13 cellular contexts compared by ENCODE assay signal in genomic region chr12:51855586-51856428, GRCh38. TPM values are rescaled to one million over a fixed set of nuclear protein-coding genes. Genes with fewer than 3 reads are reported as not detected.
DNase-seq lines count a peak whose midpoint lies in the region; ATAC-seq, FAIRE-seq and TF ChIP-seq lines count a peak whose summit lies in the region.
"Had no signal": no experiment of that assay in that cellular context is flagged by ENCODE, and none has a peak within 500 bp of the region (broad histone marks: within the 10 kb centered on the region; RNA-seq: fewer than 3 reads in every experiment).

No MANE protein-coding gene starts in this region.

- CTCF ChIA-PET in A549 (lab: Yijun Ruan, JAX) = interaction anchor here (0.8 to 2.5 kb wide), 2 partner anchors 19 to 32 kb away, joined by 3 to 16 read pairs; no protein-coding TSS in a partner anchor

- ATAC-seq in A549 (peak; percentile 26 to 71; a peak in 4 of 6 replicates), GM18520 (IDR thresholded peaks at IDR 0.05; ENCODE audit: unreplicated experiment) (no peak), HG03571 (IDR thresholded peaks at IDR 0.05; ENCODE audit: unreplicated experiment) (no peak)
- ATAC-seq: stimulated activated naive CD8-positive, alpha-beta T cell treated with anti-CD3 and anti-CD28 coated beads, Interleukin-15, Interleukin-2, amounts not matched to agents 100 U/mL and 50 U/mL, for 24 hours had no signal

- no peak for TF ChIP-seq CTCF in A549 (IDR thresholded peaks at IDR 0.05)
- TF ChIP-seq CTCF in fibroblast of pulmonary artery (IDR thresholded peaks at IDR 0.05; ENCODE audit: low read length, missing control alignments) = no peak

- H3K4me3 ChIP-seq in A549 (no peak overlapping the region), fibroblast of pulmonary artery (replicated peaks; ENCODE audit: low read depth, low read length) (peak overlapping the region; percentile 34), mesodermal cell (ENCODE audit: extremely low read depth, insufficient read depth, low read length, poor library complexity, severe bottlenecking) (peak overlapping the region; percentile 23)
- H3K4me3 ChIP-seq: prostate gland, SK-N-MC had no signal

- DNase-seq in A549 (ENCODE audit: low read depth in 1 of 2, low spot score in 1 of 2) (peak in 1 of 2 experiments; percentile 28), HuH-7 (ENCODE audit: low spot score) (peak; percentile 86), fibroblast of pulmonary artery (ENCODE audit: low read depth) (peak; percentile 35), NCI-H1436 treated with DMSO at 0.1 percent for 48 hours (lab: John Stamatoyannopoulos, UW) (no peak)
- no peak for DNase-seq in stimulated activated naive CD4-positive, alpha-beta T cell (lab: John Stamatoyannopoulos, UW)
- DNase-seq: BE2C; stimulated activated naive CD8-positive, alpha-beta T cell treated with anti-CD3 and anti-CD28 coated beads, Interleukin-15, Interleukin-2, amounts not matched to agents 100 U/mL and 50 U/mL, for 24 hours had no signal

- H3K4me2 ChIP-seq in A549 = peak overlapping the region; percentile 32; the same call in 1 of the 3 replicates

- H3K36me3 ChIP-seq in mesodermal cell (ENCODE audit: control insufficient read depth, insufficient read depth, low read length) = no peaks in the 10 kb centered on the region
- H3K36me3 ChIP-seq: BE2C, prostate gland had no signal

- TF ChIP-seq RAD21 in A549 (conservative IDR thresholded peaks at IDR 0.05 in 1 of 2, IDR thresholded peaks at IDR 0.05 in 1 of 2) = no peak

- no peak for TF ChIP-seq POLR2A in A549 (IDR thresholded peaks at IDR 0.05; ENCODE audit: low read length)

- FAIRE-seq in A549 (lab: Jason Lieb, UNC) = no peak
- FAIRE-seq: GM18507 had no signal

- H3K9me3 ChIP-seq in A549 (no peaks in the 10 kb centered on the region), mesodermal cell (ENCODE audit: control insufficient read depth, low read length) (no peaks in the 10 kb centered on the region)
- H3K9me3 ChIP-seq: BE2C, prostate gland had no signal

- POLR2A ChIA-PET in A549 (lab: Yijun Ruan, JAX) = no interaction called here

- H3K4me1 ChIP-seq in A549 (no peaks in the 10 kb centered on the region), mesodermal cell (ENCODE audit: control insufficient read depth, insufficient read depth, low read length, poor library complexity, severe bottlenecking) (peaks cover 9% of the 10 kb centered on the region)
- H3K4me1 ChIP-seq: BE2C, prostate gland had no signal

- TF ChIP-seq EP300 in A549 (IDR thresholded peaks at IDR 0.05) = no peak

- 55% methylated on average over 21 of the region's 21 CpGs for whole genome bisulfite sequencing in A549 (ENCODE audit: missing lambda C conversion rate)
- WGBS in mesodermal cell (ENCODE audit: insufficient coverage in 2 of 2), 2 experiments = 10 to 17% methylated on average over 15 to 19 of the region's 21 CpGs

- H3K27ac ChIP-seq in A549 = no peak overlapping the region
- peak overlapping the region; percentile 81 for H3K27ac ChIP-seq in mesodermal cell (ENCODE audit: low read depth, low read length, severe bottlenecking)
- H3K27ac ChIP-seq: prostate gland, SK-N-MC had no signal

TF ChIP-seq in A549, 52 proteins besides CTCF, POLR2A, EP300 and RAD21:
- TF ChIP-seq, protein P1, sequence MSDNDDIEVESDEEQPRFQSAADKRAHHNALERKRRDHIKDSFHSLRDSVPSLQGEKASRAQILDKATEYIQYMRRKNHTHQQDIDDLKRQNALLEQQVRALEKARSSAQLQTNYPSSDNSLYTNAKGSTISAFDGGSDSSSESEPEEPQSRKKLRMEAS (IDR thresholded peaks at IDR 0.05) = no peak
- peak; percentile 41 for TF ChIP-seq ZFP36 (IDR thresholded peaks at IDR 0.05; ENCODE audit: borderline replicate concordance, partially characterized antibody)

RNA-seq across cellular contexts. Expression of gene FIGNL2, which starts 7.3 kb away (rescaled TPM):
- polyA plus RNA-seq in A549 (2011; rRNA removed) (0.22 and 0.26 TPM in 2 replicates), A549 (2017; fragmentation: RNase III; extraction: RNeasy Plus Mini Kit Qiagen cat#74134 plus additional on column Dnase treatment) (0.36 to 0.46 TPM (median 0.38 TPM) in 3 replicates)
- polyA plus RNA-seq in A549 (2012; cell fraction: cytosol; rRNA removed) = 0.26 and 0.38 TPM in 2 replicates
- 0.71 and 1.2 TPM in 2 replicates for polyA plus RNA-seq in A549 (2012; cell fraction: nucleus; rRNA removed)
- 1.3 and 1.7 TPM in 2 replicates for polyA minus RNA-seq in A549 (2011; rRNA and poly(A)+ RNA removed)
- 25.1 TPM for polyA plus RNA-seq in mesodermal cell (2013, experiment 1 of 2)
- 23.3 TPM for polyA plus RNA-seq in mesodermal cell (2013, experiment 2 of 2)

RNA-seq across cellular contexts. Expression of gene ANKRD33, which starts 32.1 kb away (rescaled TPM):
- polyA plus RNA-seq in A549 (2011; rRNA removed) (not detected in 2 replicates), A549 (2017; fragmentation: RNase III; extraction: RNeasy Plus Mini Kit Qiagen cat#74134 plus additional on column Dnase treatment) (not detected in 3 replicates)
- not detected in 2 replicates for polyA plus RNA-seq in A549 (2012; cell fraction: cytosol; rRNA removed)
- polyA plus RNA-seq in A549 (2012; cell fraction: nucleus; rRNA removed) = not detected in 2 replicates
- not detected in 2 replicates for polyA minus RNA-seq in A549 (2011; rRNA and poly(A)+ RNA removed)
- polyA plus RNA-seq in mesodermal cell (2013, experiment 1 of 2) = 0.33 TPM
- 0.86 TPM for polyA plus RNA-seq in mesodermal cell (2013, experiment 2 of 2)

RNA-seq across cellular contexts. Expression of gene ACVRL1, which starts 51.5 kb away (rescaled TPM):
- 0.03 and 0.22 TPM in 2 replicates for polyA plus RNA-seq in A549 (2011; rRNA removed)
- polyA plus RNA-seq in A549 (2012; cell fraction: cytosol; rRNA removed) = 0.07 and 0.25 TPM in 2 replicates
- 0.36 and 0.42 TPM in 2 replicates for polyA plus RNA-seq in A549 (2012; cell fraction: nucleus; rRNA removed)
- 0.05 TPM in 1 of 3 replicates, not detected in the others for polyA plus RNA-seq in A549 (2017; fragmentation: RNase III; extraction: RNeasy Plus Mini Kit Qiagen cat#74134 plus additional on column Dnase treatment)
- not detected in 2 replicates for polyA minus RNA-seq in A549 (2011; rRNA and poly(A)+ RNA removed)
- 40.5 TPM for polyA plus RNA-seq in mesodermal cell (2013, experiment 1 of 2)
- polyA plus RNA-seq in mesodermal cell (2013, experiment 2 of 2) = 31.3 TPM

Comparison
In these comparisons a context has a peak if more than half of its experiments do, and no peak if none do; other contexts are left out.
1. ATAC-seq: peak in A549 (2 of 2); none in GM18520 (single experiment) and HG03571 (single experiment).
2. DNase-seq: peak in HuH-7 (single experiment) and fibroblast of pulmonary artery (single experiment); none in stimulated activated naive CD4-positive, alpha-beta T cell (0 of 6) and NCI-H1436 treated with DMSO at 0.1 percent for 48 hours (single experiment).